In the genomic region with DNA sequence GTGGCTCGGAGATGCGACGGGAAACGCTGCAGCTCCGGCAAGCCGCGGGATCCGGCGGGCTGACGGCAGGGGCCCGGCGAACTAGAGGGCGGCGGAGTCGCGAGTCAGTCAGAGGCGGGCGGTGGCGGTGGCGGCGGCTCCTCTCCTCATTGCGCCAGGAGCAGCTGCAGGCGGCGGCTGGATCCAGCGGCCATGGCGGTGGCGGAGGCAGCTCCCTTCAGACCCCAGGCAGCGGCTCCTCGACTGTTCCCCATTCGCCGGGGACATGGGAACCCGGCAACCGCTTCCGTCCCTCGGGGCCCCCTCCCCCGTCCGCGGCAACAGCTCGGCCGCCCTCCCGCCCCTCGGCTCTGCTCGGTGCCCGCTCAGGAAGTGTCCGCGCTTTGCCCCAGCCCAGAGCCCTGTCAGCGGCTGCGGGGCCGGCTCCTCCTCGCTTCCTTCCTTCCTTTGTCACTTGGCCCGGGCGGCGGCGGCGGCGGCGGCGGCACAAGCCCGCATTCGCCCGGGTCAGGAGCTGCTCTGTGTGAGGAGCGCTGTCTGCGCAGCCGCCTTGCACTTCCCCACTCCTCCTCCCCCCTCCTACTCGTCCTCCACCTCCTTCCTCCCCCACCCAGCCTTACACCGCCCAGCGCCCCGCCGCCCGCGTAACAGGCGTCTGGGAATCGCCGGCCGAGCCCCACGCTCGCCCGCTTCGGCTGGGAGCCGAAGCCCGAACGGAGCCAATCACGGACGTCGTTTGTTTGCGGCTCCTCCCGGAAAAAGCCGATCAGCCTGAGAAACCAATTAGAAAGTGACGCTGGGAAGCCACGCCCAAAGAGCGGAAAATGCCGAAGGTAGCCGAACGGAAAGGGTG, we compare ENCODE assay signal across 1 cellular context.
TF ChIP-seq lines count a peak whose summit lies in the region.

A gene (minus strand): TSS at position 525 of the 853 bp plus-strand sequence. CDS start 1,013 bp downstream, outside the sequence.

TF ChIP-seq in GM12878, 131 proteins besides CTCF, POLR2A, EP300 and RAD21 (continued from another document and continues in another):
- TF ChIP-seq, protein P1, sequence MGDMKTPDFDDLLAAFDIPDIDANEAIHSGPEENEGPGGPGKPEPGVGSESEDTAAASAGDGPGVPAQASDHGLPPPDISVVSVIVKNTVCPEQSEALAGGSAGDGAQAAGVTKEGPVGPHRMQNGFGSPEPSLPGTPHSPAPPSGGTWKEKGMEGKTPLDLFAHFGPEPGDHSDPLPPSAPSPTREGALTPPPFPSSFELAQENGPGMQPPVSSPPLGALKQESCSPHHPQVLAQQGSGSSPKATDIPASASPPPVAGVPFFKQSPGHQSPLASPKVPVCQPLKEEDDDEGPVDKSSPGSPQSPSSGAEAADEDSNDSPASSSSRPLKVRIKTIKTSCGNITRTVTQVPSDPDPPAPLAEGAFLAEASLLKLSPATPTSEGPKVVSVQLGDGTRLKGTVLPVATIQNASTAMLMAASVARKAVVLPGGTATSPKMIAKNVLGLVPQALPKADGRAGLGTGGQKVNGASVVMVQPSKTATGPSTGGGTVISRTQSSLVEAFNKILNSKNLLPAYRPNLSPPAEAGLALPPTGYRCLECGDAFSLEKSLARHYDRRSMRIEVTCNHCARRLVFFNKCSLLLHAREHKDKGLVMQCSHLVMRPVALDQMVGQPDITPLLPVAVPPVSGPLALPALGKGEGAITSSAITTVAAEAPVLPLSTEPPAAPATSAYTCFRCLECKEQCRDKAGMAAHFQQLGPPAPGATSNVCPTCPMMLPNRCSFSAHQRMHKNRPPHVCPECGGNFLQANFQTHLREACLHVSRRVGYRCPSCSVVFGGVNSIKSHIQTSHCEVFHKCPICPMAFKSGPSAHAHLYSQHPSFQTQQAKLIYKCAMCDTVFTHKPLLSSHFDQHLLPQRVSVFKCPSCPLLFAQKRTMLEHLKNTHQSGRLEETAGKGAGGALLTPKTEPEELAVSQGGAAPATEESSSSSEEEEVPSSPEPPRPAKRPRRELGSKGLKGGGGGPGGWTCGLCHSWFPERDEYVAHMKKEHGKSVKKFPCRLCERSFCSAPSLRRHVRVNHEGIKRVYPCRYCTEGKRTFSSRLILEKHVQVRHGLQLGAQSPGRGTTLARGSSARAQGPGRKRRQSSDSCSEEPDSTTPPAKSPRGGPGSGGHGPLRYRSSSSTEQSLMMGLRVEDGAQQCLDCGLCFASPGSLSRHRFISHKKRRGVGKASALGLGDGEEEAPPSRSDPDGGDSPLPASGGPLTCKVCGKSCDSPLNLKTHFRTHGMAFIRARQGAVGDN (IDR thresholded peaks at IDR 0.05) = 0 out of 2 replicates have a peak, but pooled peaks have one; percentile 42
- TF ChIP-seq CHD2 (IDR thresholded peaks at IDR 0.05; ENCODE audit: borderline replicate concordance, low read depth, low read length) (0 out of 2 replicates have a peak, but pooled peaks have one; percentile 5), GABPA (IDR thresholded peaks at IDR 0.05; ENCODE audit: low read depth) (peak; percentile 21; the same call in 1 of the 2 replicates), TAF1 (IDR thresholded peaks at IDR 0.05; ENCODE audit: borderline replicate concordance, low read depth, low read length) (peak; percentile 81), ZNF24 (IDR thresholded peaks at IDR 0.05) (no peak), ESRRA (IDR thresholded peaks at IDR 0.05; ENCODE audit: low read length) (0 out of 2 replicates have a peak, but pooled peaks have one; percentile 26), KLF5 (IDR thresholded peaks at IDR 0.05; ENCODE audit: partially characterized antibody) (no peak), HDAC6 (IDR thresholded peaks at IDR 0.05; ENCODE audit: unreplicated experiment) (peak; percentile 53), POLR2AphosphoS5 (IDR thresholded peaks at IDR 0.05; ENCODE audit: low read length) (peak; percentile 83), PML (IDR thresholded peaks at IDR 0.05; ENCODE audit: low read length) (0 out of 2 replicates have a peak, but pooled peaks have one; percentile 50), TCF7 (IDR thresholded peaks at IDR 0.05; ENCODE audit: borderline replicate concordance) (no peak), SMC3 (IDR thresholded peaks at IDR 0.05; ENCODE audit: borderline replicate concordance, low read length) (0 out of 2 replicates have a peak, but pooled peaks have one; percentile 4), MXI1 (IDR thresholded peaks at IDR 0.05; ENCODE audit: low read depth, low read length) (peak; percentile 34; the same call in 1 of the 2 replicates), MEF2A (IDR thresholded peaks at IDR 0.05; ENCODE audit: insufficient read depth, low read depth, low read length) (no peak), POLR2AphosphoS2 (IDR thresholded peaks at IDR 0.05; ENCODE audit: low read depth, low read length) (peak; percentile 77; the same call in 1 of the 2 replicates), BACH1 (IDR thresholded peaks at IDR 0.05; ENCODE audit: borderline replicate concordance) (peak; percentile 71), LARP7 (IDR thresholded peaks at IDR 0.05) (0 out of 2 replicates have a peak, but pooled peaks have one; percentile 88), FOXM1 (IDR thresholded peaks at IDR 0.05; ENCODE audit: low read depth, low read length) (no peak), TCF12 (IDR thresholded peaks at IDR 0.05; ENCODE audit: low read depth, low read length) (peak; percentile 72; the same call in 1 of the 2 replicates), TCF3 (IDR thresholded peaks at IDR 0.05; ENCODE audit: borderline replicate concordance, insufficient read depth, low read depth, low read length) (0 out of 2 replicates have a peak, but pooled peaks have one; percentile 21), EED (IDR thresholded peaks at IDR 0.05; ENCODE audit: low read depth) (peak; percentile 62; the same call in 1 of the 2 replicates), SPI1 (IDR thresholded peaks at IDR 0.05; ENCODE audit: borderline replicate concordance, insufficient read depth, low read depth, low read length) (peak; percentile 34; the same call in 1 of the 2 replicates), NBN (IDR thresholded peaks at IDR 0.05) (peak; percentile 64; the same call in 1 of the 2 replicates), CBFB (IDR thresholded peaks at IDR 0.05; ENCODE audit: low read depth) (0 out of 2 replicates have a peak, but pooled peaks have one; percentile 14), TARDBP (IDR thresholded peaks at IDR 0.05; ENCODE audit: borderline replicate concordance) (no peak), PAX5 (IDR thresholded peaks at IDR 0.05; ENCODE audit: borderline replicate concordance, low read depth, low read length) (peak; percentile 34; the same call in 1 of the 2 replicates), NRF1 (conservative IDR thresholded peaks at IDR 0.05; ENCODE audit: low read depth, low read length) (peak; percentile 41; the same call in 1 of the 2 replicates), CREB1 (IDR thresholded peaks at IDR 0.05; ENCODE audit: low read depth) (peak; percentile 46), ZBED1 (IDR thresholded peaks at IDR 0.05; ENCODE audit: borderline replicate concordance) (no peak), RB1 (IDR thresholded peaks at IDR 0.05; ENCODE audit: borderline replicate concordance) (peak; percentile 54; the same call in 1 of the 2 replicates), BRCA1 (IDR thresholded peaks at IDR 0.05; ENCODE audit: low read depth, low read length) (no peak), DPF2 (IDR thresholded peaks at IDR 0.05) (peak; percentile 86), YY1 (IDR thresholded peaks at IDR 0.05; ENCODE audit: low read depth, low read length) (peak; percentile 89), SUPT20H (IDR thresholded peaks at IDR 0.05; ENCODE audit: borderline replicate concordance, control insufficient read depth, low read depth, low read length) (no peak), RUNX3 (IDR thresholded peaks at IDR 0.05; ENCODE audit: low read length) (peak; percentile 53; the same call in 1 of the 2 replicates)
- TF ChIP-seq, protein P2, sequence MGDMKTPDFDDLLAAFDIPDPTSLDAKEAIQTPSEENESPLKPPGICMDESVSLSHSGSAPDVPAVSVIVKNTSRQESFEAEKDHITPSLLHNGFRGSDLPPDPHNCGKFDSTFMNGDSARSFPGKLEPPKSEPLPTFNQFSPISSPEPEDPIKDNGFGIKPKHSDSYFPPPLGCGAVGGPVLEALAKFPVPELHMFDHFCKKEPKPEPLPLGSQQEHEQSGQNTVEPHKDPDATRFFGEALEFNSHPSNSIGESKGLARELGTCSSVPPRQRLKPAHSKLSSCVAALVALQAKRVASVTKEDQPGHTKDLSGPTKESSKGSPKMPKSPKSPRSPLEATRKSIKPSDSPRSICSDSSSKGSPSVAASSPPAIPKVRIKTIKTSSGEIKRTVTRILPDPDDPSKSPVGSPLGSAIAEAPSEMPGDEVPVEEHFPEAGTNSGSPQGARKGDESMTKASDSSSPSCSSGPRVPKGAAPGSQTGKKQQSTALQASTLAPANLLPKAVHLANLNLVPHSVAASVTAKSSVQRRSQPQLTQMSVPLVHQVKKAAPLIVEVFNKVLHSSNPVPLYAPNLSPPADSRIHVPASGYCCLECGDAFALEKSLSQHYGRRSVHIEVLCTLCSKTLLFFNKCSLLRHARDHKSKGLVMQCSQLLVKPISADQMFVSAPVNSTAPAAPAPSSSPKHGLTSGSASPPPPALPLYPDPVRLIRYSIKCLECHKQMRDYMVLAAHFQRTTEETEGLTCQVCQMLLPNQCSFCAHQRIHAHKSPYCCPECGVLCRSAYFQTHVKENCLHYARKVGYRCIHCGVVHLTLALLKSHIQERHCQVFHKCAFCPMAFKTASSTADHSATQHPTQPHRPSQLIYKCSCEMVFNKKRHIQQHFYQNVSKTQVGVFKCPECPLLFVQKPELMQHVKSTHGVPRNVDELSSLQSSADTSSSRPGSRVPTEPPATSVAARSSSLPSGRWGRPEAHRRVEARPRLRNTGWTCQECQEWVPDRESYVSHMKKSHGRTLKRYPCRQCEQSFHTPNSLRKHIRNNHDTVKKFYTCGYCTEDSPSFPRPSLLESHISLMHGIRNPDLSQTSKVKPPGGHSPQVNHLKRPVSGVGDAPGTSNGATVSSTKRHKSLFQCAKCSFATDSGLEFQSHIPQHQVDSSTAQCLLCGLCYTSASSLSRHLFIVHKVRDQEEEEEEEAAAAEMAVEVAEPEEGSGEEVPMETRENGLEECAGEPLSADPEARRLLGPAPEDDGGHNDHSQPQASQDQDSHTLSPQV (IDR thresholded peaks at IDR 0.05) = no peak
- TF ChIP-seq, protein P3, sequence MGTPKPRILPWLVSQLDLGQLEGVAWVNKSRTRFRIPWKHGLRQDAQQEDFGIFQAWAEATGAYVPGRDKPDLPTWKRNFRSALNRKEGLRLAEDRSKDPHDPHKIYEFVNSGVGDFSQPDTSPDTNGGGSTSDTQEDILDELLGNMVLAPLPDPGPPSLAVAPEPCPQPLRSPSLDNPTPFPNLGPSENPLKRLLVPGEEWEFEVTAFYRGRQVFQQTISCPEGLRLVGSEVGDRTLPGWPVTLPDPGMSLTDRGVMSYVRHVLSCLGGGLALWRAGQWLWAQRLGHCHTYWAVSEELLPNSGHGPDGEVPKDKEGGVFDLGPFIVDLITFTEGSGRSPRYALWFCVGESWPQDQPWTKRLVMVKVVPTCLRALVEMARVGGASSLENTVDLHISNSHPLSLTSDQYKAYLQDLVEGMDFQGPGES (IDR thresholded peaks at IDR 0.05) = no peak
- TF ChIP-seq, protein P4, sequence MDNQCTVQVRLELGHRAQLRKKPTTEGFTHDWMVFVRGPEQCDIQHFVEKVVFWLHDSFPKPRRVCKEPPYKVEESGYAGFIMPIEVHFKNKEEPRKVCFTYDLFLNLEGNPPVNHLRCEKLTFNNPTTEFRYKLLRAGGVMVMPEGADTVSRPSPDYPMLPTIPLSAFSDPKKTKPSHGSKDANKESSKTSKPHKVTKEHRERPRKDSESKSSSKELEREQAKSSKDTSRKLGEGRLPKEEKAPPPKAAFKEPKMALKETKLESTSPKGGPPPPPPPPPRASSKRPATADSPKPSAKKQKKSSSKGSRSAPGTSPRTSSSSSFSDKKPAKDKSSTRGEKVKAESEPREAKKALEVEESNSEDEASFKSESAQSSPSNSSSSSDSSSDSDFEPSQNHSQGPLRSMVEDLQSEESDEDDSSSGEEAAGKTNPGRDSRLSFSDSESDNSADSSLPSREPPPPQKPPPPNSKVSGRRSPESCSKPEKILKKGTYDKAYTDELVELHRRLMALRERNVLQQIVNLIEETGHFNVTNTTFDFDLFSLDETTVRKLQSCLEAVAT (IDR thresholded peaks at IDR 0.05) = peak; percentile 49; the same call in 1 of the 2 replicates
- TF ChIP-seq, protein P5, sequence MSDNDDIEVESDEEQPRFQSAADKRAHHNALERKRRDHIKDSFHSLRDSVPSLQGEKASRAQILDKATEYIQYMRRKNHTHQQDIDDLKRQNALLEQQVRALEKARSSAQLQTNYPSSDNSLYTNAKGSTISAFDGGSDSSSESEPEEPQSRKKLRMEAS (IDR thresholded peaks at IDR 0.05; ENCODE audit: low read depth, low read length) = no peak
- TF ChIP-seq, protein P6, sequence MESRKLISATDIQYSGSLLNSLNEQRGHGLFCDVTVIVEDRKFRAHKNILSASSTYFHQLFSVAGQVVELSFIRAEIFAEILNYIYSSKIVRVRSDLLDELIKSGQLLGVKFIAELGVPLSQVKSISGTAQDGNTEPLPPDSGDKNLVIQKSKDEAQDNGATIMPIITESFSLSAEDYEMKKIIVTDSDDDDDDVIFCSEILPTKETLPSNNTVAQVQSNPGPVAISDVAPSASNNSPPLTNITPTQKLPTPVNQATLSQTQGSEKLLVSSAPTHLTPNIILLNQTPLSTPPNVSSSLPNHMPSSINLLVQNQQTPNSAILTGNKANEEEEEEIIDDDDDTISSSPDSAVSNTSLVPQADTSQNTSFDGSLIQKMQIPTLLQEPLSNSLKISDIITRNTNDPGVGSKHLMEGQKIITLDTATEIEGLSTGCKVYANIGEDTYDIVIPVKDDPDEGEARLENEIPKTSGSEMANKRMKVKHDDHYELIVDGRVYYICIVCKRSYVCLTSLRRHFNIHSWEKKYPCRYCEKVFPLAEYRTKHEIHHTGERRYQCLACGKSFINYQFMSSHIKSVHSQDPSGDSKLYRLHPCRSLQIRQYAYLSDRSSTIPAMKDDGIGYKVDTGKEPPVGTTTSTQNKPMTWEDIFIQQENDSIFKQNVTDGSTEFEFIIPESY (IDR thresholded peaks at IDR 0.05) = no peak
- TF ChIP-seq, protein P7, sequence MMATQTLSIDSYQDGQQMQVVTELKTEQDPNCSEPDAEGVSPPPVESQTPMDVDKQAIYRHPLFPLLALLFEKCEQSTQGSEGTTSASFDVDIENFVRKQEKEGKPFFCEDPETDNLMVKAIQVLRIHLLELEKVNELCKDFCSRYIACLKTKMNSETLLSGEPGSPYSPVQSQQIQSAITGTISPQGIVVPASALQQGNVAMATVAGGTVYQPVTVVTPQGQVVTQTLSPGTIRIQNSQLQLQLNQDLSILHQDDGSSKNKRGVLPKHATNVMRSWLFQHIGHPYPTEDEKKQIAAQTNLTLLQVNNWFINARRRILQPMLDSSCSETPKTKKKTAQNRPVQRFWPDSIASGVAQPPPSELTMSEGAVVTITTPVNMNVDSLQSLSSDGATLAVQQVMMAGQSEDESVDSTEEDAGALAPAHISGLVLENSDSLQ (IDR thresholded peaks at IDR 0.05) = peak; percentile 63
- TF ChIP-seq, protein P8, sequence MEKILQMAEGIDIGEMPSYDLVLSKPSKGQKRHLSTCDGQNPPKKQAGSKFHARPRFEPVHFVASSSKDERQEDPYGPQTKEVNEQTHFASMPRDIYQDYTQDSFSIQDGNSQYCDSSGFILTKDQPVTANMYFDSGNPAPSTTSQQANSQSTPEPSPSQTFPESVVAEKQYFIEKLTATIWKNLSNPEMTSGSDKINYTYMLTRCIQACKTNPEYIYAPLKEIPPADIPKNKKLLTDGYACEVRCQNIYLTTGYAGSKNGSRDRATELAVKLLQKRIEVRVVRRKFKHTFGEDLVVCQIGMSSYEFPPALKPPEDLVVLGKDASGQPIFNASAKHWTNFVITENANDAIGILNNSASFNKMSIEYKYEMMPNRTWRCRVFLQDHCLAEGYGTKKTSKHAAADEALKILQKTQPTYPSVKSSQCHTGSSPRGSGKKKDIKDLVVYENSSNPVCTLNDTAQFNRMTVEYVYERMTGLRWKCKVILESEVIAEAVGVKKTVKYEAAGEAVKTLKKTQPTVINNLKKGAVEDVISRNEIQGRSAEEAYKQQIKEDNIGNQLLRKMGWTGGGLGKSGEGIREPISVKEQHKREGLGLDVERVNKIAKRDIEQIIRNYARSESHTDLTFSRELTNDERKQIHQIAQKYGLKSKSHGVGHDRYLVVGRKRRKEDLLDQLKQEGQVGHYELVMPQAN (conservative IDR thresholded peaks at IDR 0.05) = peak; percentile 84
